8 cellular contexts compared by ENCODE assay signal in the genomic region with DNA sequence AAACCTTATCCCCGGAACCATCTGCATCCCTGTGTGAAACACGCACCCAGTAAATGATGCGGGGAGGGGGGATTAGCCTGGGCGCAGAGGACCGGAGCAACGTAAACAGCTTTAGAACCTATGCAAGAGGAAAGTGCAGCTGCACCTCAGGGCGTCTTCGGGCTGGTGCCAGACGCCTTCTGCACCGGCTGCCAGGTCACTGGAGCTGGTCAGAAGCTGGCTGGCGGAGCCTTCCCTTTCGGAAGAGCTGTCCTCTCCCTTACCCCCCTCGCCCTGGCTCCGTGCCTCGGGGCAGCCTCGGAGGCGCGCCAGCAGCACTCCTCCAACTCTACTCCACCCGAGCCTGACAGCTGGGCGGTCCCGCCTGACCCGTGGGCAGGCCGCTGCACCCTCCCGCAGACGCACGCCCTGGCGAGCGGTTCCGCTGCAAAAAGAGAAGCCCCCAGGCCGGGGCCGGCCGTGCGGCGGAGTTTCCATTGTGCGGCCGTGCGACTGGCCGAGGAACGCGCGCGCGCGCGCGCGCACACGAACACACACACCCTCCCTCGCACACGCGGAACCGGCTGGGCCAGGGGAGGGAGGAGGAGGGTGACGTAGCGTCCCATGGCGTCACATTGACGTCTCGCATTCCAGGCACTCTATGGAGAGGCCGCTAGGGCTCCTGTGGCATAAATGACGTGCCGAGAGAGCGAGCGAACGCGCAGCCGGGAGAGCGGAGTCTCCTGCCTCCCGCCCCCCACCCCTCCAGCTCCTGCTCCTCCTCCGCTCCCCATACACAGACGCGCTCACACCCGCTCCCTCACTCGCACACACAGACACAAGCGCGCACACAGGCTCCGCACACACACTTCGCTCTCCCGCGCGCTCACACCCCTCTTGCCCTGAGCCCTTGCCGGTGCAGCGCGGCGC. TPM values are rescaled to one million over a fixed set of nuclear protein-coding genes. Genes with fewer than 3 reads are reported as not detected.
DNase-seq lines count a peak whose midpoint lies in the region; ATAC-seq and TF ChIP-seq lines count a peak whose summit lies in the region.

A gene (plus strand): TSS at position 699 of the 909 bp plus-strand sequence. CDS start 6,158 bp downstream, outside the sequence.

- peaks cover 0 to 42% (median 10%) of the 10 kb centered on the region in 4 donors for H3K4me1 ChIP-seq in right lobe of liver

- H3K36me3 ChIP-seq in right lobe of liver = no peaks in the 10 kb centered on the region

- H3K27me3 ChIP-seq in right lobe of liver = peaks cover 0 to 25% of the 10 kb centered on the region in 2 donors

- TF ChIP-seq CTCF in right lobe of liver (IDR thresholded peaks at IDR 0.05) = peak; percentile 7 to 47 (median 18)

- peak within 1 kb of the TSS; percentile 67 to 82 (median 77) for H3K4me3 ChIP-seq in right lobe of liver

- WGBS in right lobe of liver (ENCODE audit: insufficient coverage, low coverage, low lambda C conversion rate, missing lambda C conversion rate) = 0% methylated on average over 9 of the region's 83 CpGs

- H3K27ac ChIP-seq in right lobe of liver = peak within 1 kb of the TSS; percentile 98 to 99 (median 98)

- peak; percentile 85 for TF ChIP-seq POLR2A in right lobe of liver (IDR thresholded peaks at IDR 0.05)

- ATAC-seq in GM19372 (IDR thresholded peaks at IDR 0.05; ENCODE audit: low read depth, unreplicated experiment) (peak; percentile 36), HG03521 (IDR thresholded peaks at IDR 0.05; ENCODE audit: unreplicated experiment) (peak; percentile 31), right lobe of liver (peak; percentile 58 to 76 (median 63))

- intact Hi-C loops in right lobe of liver (cut with DNase I) = no loop called here

- no peaks in the 10 kb centered on the region for H3K9me3 ChIP-seq in right lobe of liver

- peak; percentile 49 to 96 (median 88) for DNase-seq in C1 segment of cervical spinal cord (lab: John Stamatoyannopoulos, UW)
- peak; percentile 87 for DNase-seq in NCI-H748 treated with DMSO at 0.1 percent for 48 hours (lab: John Stamatoyannopoulos, UW)
- DNase-seq in activated CD4-positive, alpha-beta T cell treated with anti-CD3 and anti-CD28 coated beads, Interleukin-2, amount 50 U/mL, for 48 hours = peak; percentile 83 to 88
- peak; percentile 98 for DNase-seq in dermis blood vessel endothelial cell
- peak; percentile 92 to 96 (median 93) for DNase-seq in right lobe of liver
- DNase-seq in stimulated activated CD4-positive, alpha-beta T cell treated with anti-CD3 and anti-CD28 coated beads, Interleukin-4, amount 100 ng/mL, for 24 hours = peak; percentile 81

RNA-seq across cellular contexts. Expression of the gene that starts here (rescaled TPM):
- total RNA-seq in dermis blood vessel endothelial cell (0.05 TPM in 1 of 2 replicates, not detected in the other), right lobe of liver (1 to 10 TPM in 1 of 6 experiments, under 1 TPM in 5; 0.13 to 1.2 (median 0.30) TPM)

Comparison
In these comparisons a context has a peak if more than half of its experiments do, and no peak if none do; other contexts are left out.
1. Peak in every context shown above with its lines: DNase-seq, ATAC-seq, H3K4me3 ChIP-seq and H3K27ac ChIP-seq.
2. Peak in DNase-seq in dermis blood vessel endothelial cell; RNA of the gene not detected or under 1 TPM.